7 cellular contexts compared by ENCODE assay signal in genomic region chr17:40551874-40552768, GRCh38. TPM values are rescaled to one million over a fixed set of nuclear protein-coding genes. Genes with fewer than 3 reads are reported as not detected.
A peak's percentile ranks its signal among the peaks of the same experiment; 100 is the strongest.
DNase-seq lines count a peak whose midpoint lies in the region; ATAC-seq and TF ChIP-seq lines count a peak whose summit lies in the region.

No MANE protein-coding gene starts in this region.

- H3K4me1 Mint-ChIP-seq in activated CD8-positive, alpha-beta T cell treated with anti-CD3 and anti-CD28 coated beads, Interleukin-2, amount 10 ng/mL, durations not matched to agents 7 days and 5 days (ENCODE audit: low read depth): peaks cover 100% of the 10 kb centered on the region

- peaks cover 78% of the 10 kb centered on the region for H3K36me3 Mint-ChIP-seq in activated CD8-positive, alpha-beta T cell treated with anti-CD3 and anti-CD28 coated beads, Interleukin-2, amount 10 ng/mL, durations not matched to agents 7 days and 5 days (ENCODE audit: low read depth)

- in situ Hi-C loops in GM18951 (cut with MboI; ENCODE audit: low sequenced_read_pairs, unreplicated experiment): no loop called here

- no peaks in the 10 kb centered on the region for H3K27me3 Mint-ChIP-seq in activated CD8-positive, alpha-beta T cell treated with anti-CD3 and anti-CD28 coated beads, Interleukin-2, amount 10 ng/mL, durations not matched to agents 7 days and 5 days (ENCODE audit: low read depth)

- peak; percentile 24 for DNase-seq in activated CD8-positive, alpha-beta T cell treated with anti-CD3 and anti-CD28 coated beads, Interleukin-2, amount 10 ng/mL, durations not matched to agents 7 days and 5 days
- DNase-seq in foreskin fibroblast (peak; percentile 98 to 99), psoas muscle (peak; percentile 62 to 79), NCI-H510A (lab: John Stamatoyannopoulos, UW) (no peak), NCI-H524 treated with DMSO at 0.1 percent for 48 hours (lab: John Stamatoyannopoulos, UW) (no peak)

- H3K9me3 Mint-ChIP-seq in activated CD8-positive, alpha-beta T cell treated with anti-CD3 and anti-CD28 coated beads, Interleukin-2, amount 10 ng/mL, durations not matched to agents 7 days and 5 days (ENCODE audit: insufficient read depth): no peaks in the 10 kb centered on the region

- H3K36me3 ChIP-seq in psoas muscle (ENCODE audit: insufficient read depth in 1 of 2, low read depth in 1 of 2): no peaks in the 10 kb centered on the region

- TF ChIP-seq POLR2A in GM18951 (IDR thresholded peaks at IDR 0.05; ENCODE audit: extremely low read depth, insufficient read depth, insufficient read length): peak; percentile 30

- no peak for TF ChIP-seq CTCF in foreskin fibroblast (IDR thresholded peaks at IDR 0.05; ENCODE audit: low read depth, low read length)
- no peak for TF ChIP-seq CTCF in psoas muscle (IDR thresholded peaks at IDR 0.05)

- POLR2A ChIA-PET in activated CD8-positive, alpha-beta T cell treated with anti-CD3 and anti-CD28 coated beads, Interleukin-2, amount 10 ng/mL, durations not matched to agents 7 days and 5 days (lab: Charles Lee): interaction anchor here (0.7 to 20.0 kb wide), 5 partner anchors 8 to 95 kb away, joined by 3 to 454 read pairs (median 8); no protein-coding TSS in a partner anchor

- peak overlapping the region; percentile 63 for H3K27ac ChIP-seq in psoas muscle

- H3K4me3 ChIP-seq in foreskin fibroblast (ENCODE audit: low read depth in 1 of 2, low read length in 2 of 2) (peak overlapping the region; percentile 15 to 33), psoas muscle (no peak overlapping the region)

- intact Hi-C loops in psoas muscle (cut with DNase I): no loop called here

- H3K27me3 ChIP-seq in psoas muscle (ENCODE audit: insufficient read depth in 3 of 3, low read length in 2 of 3): no peaks in the 10 kb centered on the region

- 39 to 44% (median 43%) methylated on average over 32 of the region's 32 CpGs for WGBS in psoas muscle, 3 donors

- no peaks in the 10 kb centered on the region for H3K9me3 ChIP-seq in psoas muscle

- peak overlapping the region; percentile 93 for H3K27ac Mint-ChIP-seq in activated CD8-positive, alpha-beta T cell treated with anti-CD3 and anti-CD28 coated beads, Interleukin-2, amount 10 ng/mL, durations not matched to agents 7 days and 5 days

- ATAC-seq in activated CD8-positive, alpha-beta T cell treated with anti-CD3 and anti-CD28 coated beads, Interleukin-2, amount 10 ng/mL, durations not matched to agents 7 days and 5 days: no peak
- ATAC-seq in psoas muscle (peak; percentile 24 to 45 (median 42)), GM21576 (IDR thresholded peaks at IDR 0.05; ENCODE audit: unreplicated experiment) (no peak)

- no peak overlapping the region for H3K4me3 Mint-ChIP-seq in activated CD8-positive, alpha-beta T cell treated with anti-CD3 and anti-CD28 coated beads, Interleukin-2, amount 10 ng/mL, durations not matched to agents 7 days and 5 days

- H3K4me1 ChIP-seq in psoas muscle: peaks cover 46% of the 10 kb centered on the region

- CTCF ChIA-PET in activated CD8-positive, alpha-beta T cell treated with anti-CD3 and anti-CD28 coated beads, Interleukin-2, amount 10 ng/mL, durations not matched to agents 7 days and 5 days (lab: Charles Lee): interaction anchor here (1.1 to 26.8 kb wide), 5 partner anchors 3 to 189 kb away, joined by 4 to 618 read pairs (median 313); partner anchors contain the start of gene CCR7

RNA-seq across cellular contexts. Expression of gene CCR7, which starts 13.2 kb away (rescaled TPM):
- 100 to 1,000 TPM; 171 to 173 TPM for total RNA-seq in activated CD8-positive, alpha-beta T cell treated with anti-CD3 and anti-CD28 coated beads, Interleukin-2, amount 10 ng/mL, durations not matched to agents 7 days and 5 days
- total RNA-seq in psoas muscle: under 1 TPM; 0.20 to 0.24 (median 0.21) TPM
- polyA plus RNA-seq in psoas muscle: under 1 TPM in 2 of 3 donors, not detected in 1; 0.08 to 0.09 TPM

RNA-seq across cellular contexts. Expression of gene TNS4, which starts 50.7 kb away (rescaled TPM):
- total RNA-seq in activated CD8-positive, alpha-beta T cell treated with anti-CD3 and anti-CD28 coated beads, Interleukin-2, amount 10 ng/mL, durations not matched to agents 7 days and 5 days: 1 to 10 TPM; 8.4 to 9.0 TPM
- total RNA-seq in psoas muscle: under 1 TPM in 1 of 4 donors, not detected in 3; 0.06 TPM
- polyA plus RNA-seq in psoas muscle: under 1 TPM in 1 of 3 donors, not detected in 2; 0.04 TPM

Comparison
In these comparisons a context has a peak if more than half of its experiments do, and no peak if none do; other contexts are left out.
1. ATAC-seq: peak in psoas muscle (4 of 4); none in activated CD8-positive, alpha-beta T cell treated with anti-CD3 and anti-CD28 coated beads, Interleukin-2, amount 10 ng/mL, durations not matched to agents 7 days and 5 days (single experiment) and GM21576 (single experiment).
2. DNase-seq: peak in activated CD8-positive, alpha-beta T cell treated with anti-CD3 and anti-CD28 coated beads, Interleukin-2, amount 10 ng/mL, durations not matched to agents 7 days and 5 days (single experiment), foreskin fibroblast (2 of 2) and psoas muscle (2 of 2); none in NCI-H510A (single experiment) and NCI-H524 treated with DMSO at 0.1 percent for 48 hours (single experiment).
3. RNA of gene CCR7, which starts 13.2 kb away (total RNA-seq): 171 to 173 TPM in activated CD8-positive, alpha-beta T cell treated with anti-CD3 and anti-CD28 coated beads, Interleukin-2, amount 10 ng/mL, durations not matched to agents 7 days and 5 days; 0.20 to 0.24 TPM in psoas muscle; every median in the first group is over 100 times any median in the second.
4. RNA of gene TNS4, which starts 50.7 kb away (total RNA-seq): 8.4 to 9.0 TPM in activated CD8-positive, alpha-beta T cell treated with anti-CD3 and anti-CD28 coated beads, Interleukin-2, amount 10 ng/mL, durations not matched to agents 7 days and 5 days; 0.06 TPM in psoas muscle; every median in the first group is over 4 times any median in the second.